Comparison of ENCODE assay signal across 27 cellular contexts in the genomic region with DNA sequence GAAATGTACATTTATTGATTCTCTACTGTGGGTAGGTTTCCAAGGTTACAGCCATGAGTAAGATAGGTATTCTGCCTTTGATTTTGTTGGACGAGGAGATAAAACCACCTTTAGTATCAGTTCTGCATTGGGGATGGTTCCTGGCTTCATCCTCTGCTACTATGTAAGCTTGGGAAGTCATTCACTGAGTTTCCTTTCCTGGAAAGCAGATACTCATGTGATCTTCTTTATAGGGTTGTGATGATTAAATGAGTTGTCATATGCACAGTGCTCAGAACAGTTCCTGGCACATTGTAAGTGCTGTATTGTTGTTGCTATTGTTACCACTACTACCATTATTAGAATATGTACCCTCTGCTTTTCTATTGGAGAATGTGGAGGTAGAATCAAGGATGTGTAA. TPM values are rescaled to one million over a fixed set of nuclear protein-coding genes. Genes with fewer than 3 reads are reported as not detected.
A peak's percentile ranks its signal among the peaks of the same experiment; 100 is the strongest.
DNase-seq lines count a peak whose midpoint lies in the region; ATAC-seq lines count a peak whose summit lies in the region.
"Had no signal": no experiment of that assay in that cellular context is flagged by ENCODE, and none has a peak within 500 bp of the region (broad histone marks: within the 10 kb centered on the region; RNA-seq: fewer than 3 reads in every experiment).

No MANE protein-coding gene starts in this region.

- H3K4me1 ChIP-seq in GM23248 (ENCODE audit: insufficient read depth), result no peaks in the 10 kb centered on the region
- H3K4me1 ChIP-seq: HAP-1, lower lobe of right lung, prostate gland, upper lobe of right lung had no signal

- intact Hi-C loops in left ventricle myocardium superior (cut with micrococcal nuclease), result no loop called here

- H3F3A ChIP-seq in GM23248 (ENCODE audit: insufficient read depth), result peaks cover 21% of the 10 kb centered on the region

- no peaks in the 10 kb centered on the region for H3K9me3 ChIP-seq in GM23248 (ENCODE audit: low read depth)
- H3K9me3 ChIP-seq: BLaER1 treated with 17β-estradiol and CSF1 and Interleukin-3, amounts not matched to agents 10 nM and 100 nM; HAP-1; lower lobe of right lung; mucosa of descending colon; prostate gland; upper lobe of right lung had no signal

- H4K20me1 ChIP-seq in GM23248 (ENCODE audit: insufficient read depth), result no peaks in the 10 kb centered on the region

- no peaks in the 10 kb centered on the region for H3K27me3 ChIP-seq in GM23248 (replicated peaks; ENCODE audit: insufficient read depth)
- H3K27me3 ChIP-seq: BLaER1 treated with 17β-estradiol and CSF1 and Interleukin-3, amounts not matched to agents 10 nM and 100 nM; upper lobe of right lung had no signal

- ATAC-seq in left ventricle myocardium superior, result peak; percentile 84
- no peak for ATAC-seq in HG02885 (IDR thresholded peaks at IDR 0.05; ENCODE audit: poor library complexity, unreplicated experiment)
- ATAC-seq: lower lobe of right lung; mucosa of descending colon; natural killer cell; stimulated activated effector memory CD8-positive, alpha-beta T cell treated with anti-CD3 and anti-CD28 coated beads, Interleukin-12 subunit alpha, Interleukin-12 subunit beta, amount 100 ng/mL, for 72 hours; upper lobe of right lung had no signal

- no peak overlapping the region for H3K4me2 ChIP-seq in GM23248 (ENCODE audit: unreplicated experiment)
- H3K4me2 ChIP-seq: BLaER1 treated with 17β-estradiol and CSF1 and Interleukin-3, amounts not matched to agents 10 nM and 100 nM; KMS-11; PC-9 had no signal

- no peak overlapping the region for H3K27ac ChIP-seq in GM23248
- H3K27ac ChIP-seq: BLaER1 treated with 17β-estradiol and CSF1 and Interleukin-3, amounts not matched to agents 10 nM and 100 nM; KMS-11; lower lobe of right lung; PC-9; prostate gland; upper lobe of right lung had no signal

- H3K36me3 ChIP-seq in GM23248 (ENCODE audit: low read depth), result peaks cover 70% of the 10 kb centered on the region

- peaks cover 37% of the 10 kb centered on the region for H3K79me2 ChIP-seq in GM23248 (ENCODE audit: insufficient read depth)

- no peaks in the 10 kb centered on the region for H3K9me2 ChIP-seq in GM23248 (ENCODE audit: insufficient read depth)

- WGBS in GM23248 (ENCODE audit: low coverage in 1 of 2, low lambda C conversion rate in 2 of 2, missing lambda C conversion rate in 2 of 2), 2 experiments, result 93 to 97% methylated on average over 1 of the region's 1 CpG

- in situ Hi-C loops in GM23248 (cut with MboI), result no loop called here

- H3K9ac ChIP-seq in GM23248, result no peak overlapping the region
- H3K9ac ChIP-seq: BLaER1 treated with 17β-estradiol and CSF1 and Interleukin-3, amounts not matched to agents 10 nM and 100 nM; KMS-11 had no signal

- H2AFZ ChIP-seq in GM23248, result no peak overlapping the region
- H2AFZ ChIP-seq: PC-9 had no signal

- no peak overlapping the region for H3K4me3 ChIP-seq in GM23248
- H3K4me3 ChIP-seq: BLaER1 treated with 17β-estradiol and CSF1 and Interleukin-3, amounts not matched to agents 10 nM and 100 nM; HAP-1; lower lobe of right lung; mucosa of descending colon; PC-9; prostate gland; upper lobe of right lung had no signal

- DNase-seq in GM23248 (peak; percentile 44), MV-4-11 (lab: John Stamatoyannopoulos, UW) (peak; percentile 18), dermis blood vessel endothelial cell (peak; percentile 68), left ventricle myocardium superior (no peak), NCI-H524 (lab: John Stamatoyannopoulos, UW) (no peak), NCI-H1694 treated with DMSO at 0.1 percent for 48 hours (lab: John Stamatoyannopoulos, UW) (no peak)
- DNase-seq: activated gamma-delta T cell treated with Interleukin-2 at 50 U/mL for 16 hours; activated T-cell treated with anti-CD3 and anti-CD28 coated beads for 4 hours; effector CD4-positive, alpha-beta T cell; lower lobe of right lung; mucosa of descending colon; natural killer cell; NCI-H1417; NCI-H2029 treated with DMSO at 0.1 percent for 48 hours; NCI-H526 treated with DMSO at 0.1 percent for 48 hours; nucleus accumbens; PC-9; SHP77; stimulated activated CD4-positive, alpha-beta T cell treated with anti-CD3 and anti-CD28 coated beads, Interleukin-15, amount 100 ng/mL, for 24 hours; stimulated activated CD4-positive, alpha-beta T cell treated with anti-CD3 and anti-CD28 coated beads, Interleukin-4, amount 100 ng/mL, for 4 hours; upper lobe of right lung had no signal

RNA-seq across cellular contexts. Expression of gene WTIP, which starts 13.2 kb away (rescaled TPM):
- total RNA-seq in GM23248 (2014; rRNA removed; shearing (Covaris generic)), result 35.2 and 37.2 TPM in 2 replicates
- polyA plus RNA-seq in GM23248 (2016; fragmentation: Nextera tagmentation; extraction: Ambion mirVana), result 2.2 and 3.5 TPM in 2 replicates
- total RNA-seq in dermis blood vessel endothelial cell, result 49.5 and 52.1 TPM in 2 replicates
- 26.2 TPM for total RNA-seq in left ventricle myocardium superior

RNA-seq across cellular contexts. Expression of gene UBA2, which starts 40.2 kb away (rescaled TPM):
- total RNA-seq in GM23248 (2014; rRNA removed; shearing (Covaris generic)), result 90.7 and 111 TPM in 2 replicates
- polyA plus RNA-seq in GM23248 (2016; fragmentation: Nextera tagmentation; extraction: Ambion mirVana), result 79.1 and 93.1 TPM in 2 replicates
- total RNA-seq in dermis blood vessel endothelial cell (136 and 218 TPM in 2 replicates), left ventricle myocardium superior (51.1 TPM)

Comparison
In these comparisons a context has a peak if more than half of its experiments do, and no peak if none do; other contexts are left out.
1. DNase-seq: peak in GM23248 (single experiment), MV-4-11 (single experiment) and dermis blood vessel endothelial cell (single experiment); none in left ventricle myocardium superior (single experiment), NCI-H524 (0 of 2) and NCI-H1694 treated with DMSO at 0.1 percent for 48 hours (single experiment).